Comparison of ENCODE assay signal across 1 cellular context in genomic region chr2:233115761-233116160, GRCh38.
TF ChIP-seq lines count a peak whose summit lies in the region.

No MANE protein-coding gene starts in this region.

TF ChIP-seq in GM12878, 131 proteins besides CTCF, POLR2A, EP300 and RAD21 (continued from another document):
- TF ChIP-seq SIN3A (IDR thresholded peaks at IDR 0.05; ENCODE audit: low read depth, low read length) (no peak), DPF2 (IDR thresholded peaks at IDR 0.05) (no peak), BRCA1 (IDR thresholded peaks at IDR 0.05; ENCODE audit: low read depth, low read length) (no peak), ZSCAN29 (IDR thresholded peaks at IDR 0.05) (no peak), IRF3 (IDR thresholded peaks at IDR 0.05) (no peak), HDAC6 (IDR thresholded peaks at IDR 0.05; ENCODE audit: unreplicated experiment) (no peak), MLLT1 (IDR thresholded peaks at IDR 0.05) (no peak), RBBP5 (conservative IDR thresholded peaks at IDR 0.05) (no peak), E4F1 (IDR thresholded peaks at IDR 0.05; ENCODE audit: borderline replicate concordance, partially characterized antibody) (no peak), WRNIP1 (IDR thresholded peaks at IDR 0.05; ENCODE audit: borderline replicate concordance, low read depth, low read length) (no peak), SMAD5 (IDR thresholded peaks at IDR 0.05; ENCODE audit: low read depth) (no peak), EED (IDR thresholded peaks at IDR 0.05; ENCODE audit: low read depth) (no peak), IRF4 (IDR thresholded peaks at IDR 0.05; ENCODE audit: low read depth, low read length) (no peak), HCFC1 (IDR thresholded peaks at IDR 0.05; ENCODE audit: low read length) (no peak)
